In the genomic region with DNA sequence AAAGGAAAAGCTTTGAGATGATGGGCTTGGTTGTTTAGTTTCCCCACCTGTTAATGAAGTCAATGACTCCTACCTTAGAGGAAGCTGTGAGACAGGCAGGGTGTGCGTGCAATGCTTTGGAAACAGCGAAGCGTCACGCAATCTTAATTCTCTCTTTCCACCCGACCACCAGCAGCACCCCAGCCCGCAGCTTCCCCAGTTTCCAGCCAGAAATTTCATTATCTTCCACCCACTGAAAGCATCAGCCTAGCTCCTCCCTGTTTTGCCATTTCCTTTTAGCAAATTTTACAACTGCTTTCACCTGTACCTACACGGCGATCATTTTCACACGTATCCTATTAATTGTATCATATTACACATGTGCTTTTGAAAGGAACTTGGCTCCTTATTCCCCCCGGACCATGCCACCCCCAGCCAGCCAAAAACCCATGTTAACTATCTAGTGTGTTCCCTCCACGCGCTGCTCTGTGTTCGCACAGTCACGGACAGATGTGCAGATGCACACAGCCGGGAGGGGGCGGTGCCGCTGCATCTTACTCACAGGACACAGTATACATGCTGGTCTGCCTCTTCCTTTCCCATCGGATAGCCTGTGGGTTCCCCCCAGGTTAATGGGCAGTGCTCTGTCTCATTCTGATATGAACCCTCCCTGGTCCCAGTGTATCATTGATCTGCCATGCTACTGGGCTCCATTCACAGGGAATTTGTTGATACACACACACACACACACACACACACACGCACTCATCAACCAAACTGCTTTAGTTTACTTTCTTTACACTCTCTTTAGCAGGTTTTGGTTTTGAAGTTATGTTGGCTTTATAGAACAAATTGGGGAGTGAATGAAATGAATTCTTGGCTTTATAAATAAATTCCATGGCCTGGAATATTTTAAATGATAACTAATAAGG, we compare ENCODE assay signal across 8 cellular contexts. TPM values are rescaled to one million over a fixed set of nuclear protein-coding genes. Genes with fewer than 3 reads are reported as not detected.
DNase-seq lines count a peak whose midpoint lies in the region; ATAC-seq and TF ChIP-seq lines count a peak whose summit lies in the region.

No MANE protein-coding gene starts in this region.

- H3K4me1 ChIP-seq in CD4-positive, alpha-beta memory T cell (ENCODE audit: insufficient read depth, low read length) = no peaks in the 10 kb centered on the region
- H3K4me1 ChIP-seq in left ventricle myocardium inferior = no peaks in the 10 kb centered on the region

- POLR2A ChIA-PET in CD4-positive, alpha-beta memory T cell (lab: Charles Lee; ENCODE audit: partially characterized antibody) = no interaction called here

- H3K27ac ChIP-seq in CD4-positive, alpha-beta memory T cell (ENCODE audit: low read depth, low read length) = no peak overlapping the region
- H3K27ac ChIP-seq in left ventricle myocardium inferior (replicated peaks) = no peak overlapping the region

- H3K27me3 ChIP-seq in CD4-positive, alpha-beta memory T cell (ENCODE audit: insufficient read depth, low read length) = no peaks in the 10 kb centered on the region
- peaks cover 49% of the 10 kb centered on the region for H3K27me3 ChIP-seq in left ventricle myocardium inferior (ENCODE audit: low read depth)

- H3K4me3 Mint-ChIP-seq in CD4-positive, alpha-beta memory T cell = peak overlapping the region; percentile 80 to 94 (median 88)

- ATAC-seq in GM21390 (IDR thresholded peaks at IDR 0.05; ENCODE audit: unreplicated experiment) = peak; percentile 70

- H3K9me3 ChIP-seq in CD4-positive, alpha-beta memory T cell (ENCODE audit: control insufficient read depth in 1 of 2, low read length in 2 of 2) = no peaks in the 10 kb centered on the region
- H3K9me3 ChIP-seq in left ventricle myocardium inferior (replicated peaks) = peaks cover 7% of the 10 kb centered on the region

- CTCF ChIA-PET in CD4-positive, alpha-beta memory T cell (lab: Charles Lee; ENCODE audit: partially characterized antibody) = interaction anchor here (0.8 to 2.4 kb wide), 9 partner anchors 9 to 455 kb away, joined by 3 to 22 read pairs (median 4); no protein-coding TSS in a partner anchor

- intact Hi-C loops in CD4-positive, alpha-beta memory T cell (cut with micrococcal nuclease) = loop anchor here (1.0 to 5.0 kb wide), 3 partner anchors 220 to 452 kb away; partner anchors contain the start of gene PROC
- intact Hi-C loops in left ventricle myocardium inferior (cut with micrococcal nuclease) = no loop called here

- DNase-seq in CD4-positive, alpha-beta memory T cell = peak in 4 of 5 donors; percentile 24 to 41 (median 34)
- DNase-seq in LNCaP clone FGC (ENCODE audit: low read depth) = peak; percentile 31
- DNase-seq in SIG-M5 (lab: John Stamatoyannopoulos, UW) = peak; percentile 3
- peak; percentile 47 for DNase-seq in activated gamma-delta T cell treated with Interleukin-2 at 50 U/mL for 16 hours
- peak; percentile 44 for DNase-seq in left ventricle myocardium inferior
- DNase-seq in stimulated activated CD4-positive, alpha-beta T cell treated with anti-CD3 and anti-CD28 coated beads, Interleukin-12 subunit alpha, Interleukin-12 subunit beta, amount 100 ng/mL, for 4 hours = peak; percentile 51
- no peak for DNase-seq in iPS-NIHi7 (ENCODE audit: extremely low spot score)

- H3K27me3 Mint-ChIP-seq in CD4-positive, alpha-beta memory T cell = no peaks in the 10 kb centered on the region

- peak overlapping the region in 3 of 7 donors; percentile 8 to 67 (median 48) for H3K27ac Mint-ChIP-seq in CD4-positive, alpha-beta memory T cell

- H3K36me3 ChIP-seq in CD4-positive, alpha-beta memory T cell (ENCODE audit: insufficient read depth, low read length) = no peaks in the 10 kb centered on the region
- H3K36me3 ChIP-seq in left ventricle myocardium inferior = no peaks in the 10 kb centered on the region

- H3K36me3 Mint-ChIP-seq in CD4-positive, alpha-beta memory T cell = no peaks in the 10 kb centered on the region

- TF ChIP-seq CTCF in LNCaP clone FGC (IDR thresholded peaks at IDR 0.05; ENCODE audit: control insufficient read depth, extremely low read depth, insufficient read depth) = peak; percentile 94
- TF ChIP-seq CTCF in left ventricle myocardium inferior (IDR thresholded peaks at IDR 0.05; ENCODE audit: borderline replicate concordance) = peak; percentile 58

- H3K4me1 Mint-ChIP-seq in CD4-positive, alpha-beta memory T cell = peaks cover 0 to 7% (median 5%) of the 10 kb centered on the region in 4 donors

- no peaks in the 10 kb centered on the region for H3K9me3 Mint-ChIP-seq in CD4-positive, alpha-beta memory T cell

- H3K4me3 ChIP-seq in CD4-positive, alpha-beta memory T cell (ENCODE audit: low read length in 2 of 2) = no peak overlapping the region
- peak overlapping the region; percentile 39 for H3K4me3 ChIP-seq in LNCaP clone FGC (ENCODE audit: low read depth, low read length)
- no peak overlapping the region for H3K4me3 ChIP-seq in left ventricle myocardium inferior

RNA-seq across cellular contexts. Expression of gene CYP27C1, which starts 22.4 kb away (rescaled TPM):
- total RNA-seq in CD4-positive, alpha-beta memory T cell = not detected
- not detected for polyA plus RNA-seq in CD4-positive, alpha-beta memory T cell
- 0.11 TPM for total RNA-seq in left ventricle myocardium inferior
